In genomic region chr2:68062680-68063387, GRCh38 we compare ENCODE assay signal across 8 cellular contexts. TPM values are rescaled to one million over a fixed set of nuclear protein-coding genes. Genes with fewer than 3 reads are reported as not detected.
A peak's percentile ranks its signal among the peaks of the same experiment; 100 is the strongest.
DNase-seq lines count a peak whose midpoint lies in the region; ATAC-seq lines count a peak whose summit lies in the region.

TSS of gene C1D (minus strand) at chr2:68063004. CDS start at chr2:68047310, 15,694 bp downstream.

- DNase-seq in DMS79 treated with DMSO at 0.1 percent for 48 hours (lab: John Stamatoyannopoulos, UW) (peak; percentile 93), Kasumi-1 (lab: John Stamatoyannopoulos, UW) (peak; percentile 92 to 95), RPMI7951 (ENCODE audit: low read depth) (peak; percentile 90), fibroblast of gingiva (ENCODE audit: low read depth) (peak; percentile 91), naive B cell (peak; percentile 90)
- DNase-seq in activated T-helper 1 cell treated with anti-CD3 and anti-CD28 coated beads, Interleukin-12 subunit alpha, Interleukin-12 subunit beta, Interleukin-2, Interleukin-4 antibody, amounts not matched to agents 30 ng/mL and 10 ng/mL and 1 ng/mL, durations not matched to agents 14 hours and 24 hours and 36 hours (ENCODE audit: low spot score), result peak; percentile 90

- peaks cover 35% of the 10 kb centered on the region for H3K4me1 Mint-ChIP-seq in activated T-helper 1 cell treated with anti-CD3 and anti-CD28 coated beads, Interleukin-12 subunit alpha, Interleukin-12 subunit beta, Interleukin-2, Interleukin-4 antibody, amounts not matched to agents 30 ng/mL and 10 ng/mL and 1 ng/mL, durations not matched to agents 14 hours and 24 hours and 36 hours (ENCODE audit: low read depth)
- peaks cover 25 to 42% (median 31%) of the 10 kb centered on the region in 3 donors for H3K4me1 Mint-ChIP-seq in naive B cell
- peaks cover 32% of the 10 kb centered on the region for H3K4me1 Mint-ChIP-seq in stimulated activated memory B cell treated with anti-CD40 and anti-IgM and Interleukin-4, amounts not matched to agents 10 μg/mL and 1 μg/mL and 100 μg/mL, for 72 hours

- peak within 1 kb of the TSS; percentile 93 for H3K4me3 Mint-ChIP-seq in activated T-helper 1 cell treated with anti-CD3 and anti-CD28 coated beads, Interleukin-12 subunit alpha, Interleukin-12 subunit beta, Interleukin-2, Interleukin-4 antibody, amounts not matched to agents 30 ng/mL and 10 ng/mL and 1 ng/mL, durations not matched to agents 14 hours and 24 hours and 36 hours
- peak within 1 kb of the TSS; percentile 95 to 99 (median 97) for H3K4me3 Mint-ChIP-seq in naive B cell
- H3K4me3 Mint-ChIP-seq in stimulated activated memory B cell treated with anti-CD40 and anti-IgM and Interleukin-4, amounts not matched to agents 10 μg/mL and 1 μg/mL and 100 μg/mL, for 72 hours, result peak within 1 kb of the TSS; percentile 95

- peaks cover 4% of the 10 kb centered on the region for H3K36me3 Mint-ChIP-seq in activated T-helper 1 cell treated with anti-CD3 and anti-CD28 coated beads, Interleukin-12 subunit alpha, Interleukin-12 subunit beta, Interleukin-2, Interleukin-4 antibody, amounts not matched to agents 30 ng/mL and 10 ng/mL and 1 ng/mL, durations not matched to agents 14 hours and 24 hours and 36 hours (ENCODE audit: low read depth)
- H3K36me3 Mint-ChIP-seq in naive B cell, result peaks cover 0 to 1% of the 10 kb centered on the region in 2 donors
- no peaks in the 10 kb centered on the region for H3K36me3 Mint-ChIP-seq in stimulated activated memory B cell treated with anti-CD40 and anti-IgM and Interleukin-4, amounts not matched to agents 10 μg/mL and 1 μg/mL and 100 μg/mL, for 72 hours

- no peaks in the 10 kb centered on the region for H3K9me3 Mint-ChIP-seq in activated T-helper 1 cell treated with anti-CD3 and anti-CD28 coated beads, Interleukin-12 subunit alpha, Interleukin-12 subunit beta, Interleukin-2, Interleukin-4 antibody, amounts not matched to agents 30 ng/mL and 10 ng/mL and 1 ng/mL, durations not matched to agents 14 hours and 24 hours and 36 hours
- peaks cover 0 to 3% (median 0%) of the 10 kb centered on the region in 7 donors for H3K9me3 Mint-ChIP-seq in naive B cell
- H3K9me3 Mint-ChIP-seq in stimulated activated memory B cell treated with anti-CD40 and anti-IgM and Interleukin-4, amounts not matched to agents 10 μg/mL and 1 μg/mL and 100 μg/mL, for 72 hours, result peaks cover 2% of the 10 kb centered on the region

- intact Hi-C loops in activated T-helper 1 cell treated with anti-CD3 and anti-CD28 coated beads, Interleukin-12 subunit alpha, Interleukin-12 subunit beta, Interleukin-2, Interleukin-4 antibody, amounts not matched to agents 30 ng/mL and 10 ng/mL and 1 ng/mL, durations not matched to agents 14 hours and 24 hours and 36 hours (cut with micrococcal nuclease), result loop anchor here (1.0 kb wide), 5 partner anchors 94 to 666 kb away; partner anchors contain the start of genes APLF, ETAA1, FBXO48 and PNO1

- ATAC-seq in GM21825 (IDR thresholded peaks at IDR 0.05; ENCODE audit: unreplicated experiment) (peak; percentile 94), naive B cell (ENCODE audit: low read depth in 2 of 2) (peak; percentile 88 to 94)
- peak; percentile 94 for ATAC-seq in stimulated activated memory B cell treated with anti-CD40 and anti-IgM and Interleukin-4, amounts not matched to agents 10 μg/mL and 1 μg/mL and 100 μg/mL, for 72 hours

- peaks cover 10% of the 10 kb centered on the region for H3K27me3 Mint-ChIP-seq in activated T-helper 1 cell treated with anti-CD3 and anti-CD28 coated beads, Interleukin-12 subunit alpha, Interleukin-12 subunit beta, Interleukin-2, Interleukin-4 antibody, amounts not matched to agents 30 ng/mL and 10 ng/mL and 1 ng/mL, durations not matched to agents 14 hours and 24 hours and 36 hours (ENCODE audit: insufficient read depth)
- peaks cover 9 to 29% (median 16%) of the 10 kb centered on the region in 3 donors for H3K27me3 Mint-ChIP-seq in naive B cell
- H3K27me3 Mint-ChIP-seq in stimulated activated memory B cell treated with anti-CD40 and anti-IgM and Interleukin-4, amounts not matched to agents 10 μg/mL and 1 μg/mL and 100 μg/mL, for 72 hours, result no peaks in the 10 kb centered on the region

- peak within 1 kb of the TSS; percentile 96 for H3K27ac Mint-ChIP-seq in activated T-helper 1 cell treated with anti-CD3 and anti-CD28 coated beads, Interleukin-12 subunit alpha, Interleukin-12 subunit beta, Interleukin-2, Interleukin-4 antibody, amounts not matched to agents 30 ng/mL and 10 ng/mL and 1 ng/mL, durations not matched to agents 14 hours and 24 hours and 36 hours
- peak within 1 kb of the TSS; percentile 98 to 99 (median 99) for H3K27ac Mint-ChIP-seq in naive B cell
- H3K27ac Mint-ChIP-seq in stimulated activated memory B cell treated with anti-CD40 and anti-IgM and Interleukin-4, amounts not matched to agents 10 μg/mL and 1 μg/mL and 100 μg/mL, for 72 hours, result peak within 1 kb of the TSS; percentile 96

RNA-seq across cellular contexts. Expression of gene C1D, which starts in this region (rescaled TPM):
- 106 and 122 TPM in 2 replicates for total RNA-seq in RPMI7951 (2014; rRNA removed; shearing (Covaris generic))
- total RNA-seq in activated T-helper 1 cell treated with anti-CD3 and anti-CD28 coated beads, Interleukin-12 subunit alpha, Interleukin-12 subunit beta, Interleukin-2, Interleukin-4 antibody, amounts not matched to agents 30 ng/mL and 10 ng/mL and 1 ng/mL, durations not matched to agents 14 hours and 24 hours and 36 hours, result 28.3 and 31.0 TPM in 2 replicates
- polyA plus RNA-seq in naive B cell (ENCODE audit: low read depth in 6 of 6), result 10 to 100 TPM in 5 of 6 donors, 1 to 10 TPM in 1; 3.8 to 69.4 (median 38.0) TPM

Comparison
In these comparisons a context has a peak if more than half of its experiments do, and no peak if none do; other contexts are left out.
1. Peak in every context shown above with its lines: DNase-seq and ATAC-seq.